1 cellular context compared by ENCODE assay signal in the genomic region with DNA sequence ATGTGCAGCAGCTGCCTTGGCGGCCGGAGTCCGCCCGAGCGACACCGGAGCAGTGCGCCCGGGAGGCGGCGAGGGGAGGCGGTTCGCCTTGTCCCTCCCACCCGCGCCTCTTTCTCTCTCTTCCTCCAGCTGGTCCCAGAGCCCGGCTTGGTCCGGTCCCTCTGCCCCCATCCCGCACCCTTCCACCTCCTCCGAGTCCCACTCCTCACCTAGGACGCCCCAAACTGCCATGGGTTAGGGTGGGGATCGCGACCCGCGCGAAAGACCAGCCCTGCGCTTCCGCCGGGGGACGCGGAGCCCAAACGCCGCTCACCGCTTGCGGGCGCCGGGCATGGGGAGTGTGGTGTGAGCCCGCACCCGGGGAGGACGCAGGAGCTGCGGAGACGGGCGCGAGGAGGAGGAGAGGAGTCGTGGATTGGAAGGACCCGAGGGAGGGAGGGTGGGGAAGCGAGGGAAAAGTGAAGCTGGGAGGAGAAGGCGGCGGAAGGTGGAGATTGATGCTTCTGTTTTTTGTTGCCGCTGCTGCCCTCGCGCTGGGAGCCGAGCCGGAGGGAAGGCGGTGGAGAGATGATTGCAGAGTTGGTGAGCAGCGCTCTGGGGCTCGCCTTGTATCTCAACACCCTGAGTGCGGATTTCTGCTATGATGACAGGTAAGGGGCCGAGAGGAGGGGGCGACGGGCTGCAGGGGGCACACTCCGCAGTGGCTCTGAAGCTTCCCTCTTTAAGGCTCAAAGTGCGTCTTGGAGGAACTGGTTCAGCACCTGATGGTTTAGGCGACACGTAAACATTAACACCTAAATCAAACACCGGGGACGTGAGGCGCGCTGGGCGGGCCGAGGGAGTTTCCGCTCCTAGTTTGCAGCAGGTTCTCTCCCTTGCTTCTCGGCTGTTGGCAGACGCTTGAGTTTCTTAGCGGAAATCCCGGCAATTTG.
A peak's percentile ranks its signal among the peaks of the same experiment; 100 is the strongest.
TF ChIP-seq lines count a peak whose summit lies in the region.

No MANE protein-coding gene starts in this region.

TF ChIP-seq in HEK293, 187 proteins besides CTCF, POLR2A, EP300 and RAD21 (continued from another document and continues in another):
- TF ChIP-seq, protein P1, sequence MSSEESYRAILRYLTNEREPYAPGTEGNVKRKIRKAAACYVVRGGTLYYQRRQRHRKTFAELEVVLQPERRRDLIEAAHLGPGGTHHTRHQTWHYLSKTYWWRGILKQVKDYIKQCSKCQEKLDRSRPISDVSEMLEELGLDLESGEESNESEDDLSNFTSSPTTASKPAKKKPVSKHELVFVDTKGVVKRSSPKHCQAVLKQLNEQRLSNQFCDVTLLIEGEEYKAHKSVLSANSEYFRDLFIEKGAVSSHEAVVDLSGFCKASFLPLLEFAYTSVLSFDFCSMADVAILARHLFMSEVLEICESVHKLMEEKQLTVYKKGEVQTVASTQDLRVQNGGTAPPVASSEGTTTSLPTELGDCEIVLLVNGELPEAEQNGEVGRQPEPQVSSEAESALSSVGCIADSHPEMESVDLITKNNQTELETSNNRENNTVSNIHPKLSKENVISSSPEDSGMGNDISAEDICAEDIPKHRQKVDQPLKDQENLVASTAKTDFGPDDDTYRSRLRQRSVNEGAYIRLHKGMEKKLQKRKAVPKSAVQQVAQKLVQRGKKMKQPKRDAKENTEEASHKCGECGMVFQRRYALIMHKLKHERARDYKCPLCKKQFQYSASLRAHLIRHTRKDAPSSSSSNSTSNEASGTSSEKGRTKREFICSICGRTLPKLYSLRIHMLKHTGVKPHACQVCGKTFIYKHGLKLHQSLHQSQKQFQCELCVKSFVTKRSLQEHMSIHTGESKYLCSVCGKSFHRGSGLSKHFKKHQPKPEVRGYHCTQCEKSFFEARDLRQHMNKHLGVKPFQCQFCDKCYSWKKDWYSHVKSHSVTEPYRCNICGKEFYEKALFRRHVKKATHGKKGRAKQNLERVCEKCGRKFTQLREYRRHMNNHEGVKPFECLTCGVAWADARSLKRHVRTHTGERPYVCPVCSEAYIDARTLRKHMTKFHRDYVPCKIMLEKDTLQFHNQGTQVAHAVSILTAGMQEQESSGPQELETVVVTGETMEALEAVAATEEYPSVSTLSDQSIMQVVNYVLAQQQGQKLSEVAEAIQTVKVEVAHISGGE (tag by site-specific recombination; conservative IDR thresholded peaks at IDR 0.05; ENCODE audit: low read depth) = peak; percentile 84
- no peak for TF ChIP-seq KLF1 (tag by site-specific recombination; IDR thresholded peaks at IDR 0.05)
- TF ChIP-seq ZNF600 (tag by site-specific recombination; IDR thresholded peaks at IDR 0.05) = peak; percentile 46
- no peak for TF ChIP-seq ZNF768 (tag by site-specific recombination; IDR thresholded peaks at IDR 0.05)
- TF ChIP-seq ZNF175 (tag by site-specific recombination; IDR thresholded peaks at IDR 0.05) = no peak
- TF ChIP-seq SCRT1 (tag by site-specific recombination; IDR thresholded peaks at IDR 0.05; ENCODE audit: borderline replicate concordance) = no peak
- no peak for TF ChIP-seq MEIS1 (CRISPR knock-in tag; IDR thresholded peaks at IDR 0.05; ENCODE audit: borderline replicate concordance)
- TF ChIP-seq KLF10 (tag by site-specific recombination; IDR thresholded peaks at IDR 0.05) = no peak
- TF ChIP-seq ZSCAN30 (tag by site-specific recombination; IDR thresholded peaks at IDR 0.05) = no peak
- TF ChIP-seq, protein P2, sequence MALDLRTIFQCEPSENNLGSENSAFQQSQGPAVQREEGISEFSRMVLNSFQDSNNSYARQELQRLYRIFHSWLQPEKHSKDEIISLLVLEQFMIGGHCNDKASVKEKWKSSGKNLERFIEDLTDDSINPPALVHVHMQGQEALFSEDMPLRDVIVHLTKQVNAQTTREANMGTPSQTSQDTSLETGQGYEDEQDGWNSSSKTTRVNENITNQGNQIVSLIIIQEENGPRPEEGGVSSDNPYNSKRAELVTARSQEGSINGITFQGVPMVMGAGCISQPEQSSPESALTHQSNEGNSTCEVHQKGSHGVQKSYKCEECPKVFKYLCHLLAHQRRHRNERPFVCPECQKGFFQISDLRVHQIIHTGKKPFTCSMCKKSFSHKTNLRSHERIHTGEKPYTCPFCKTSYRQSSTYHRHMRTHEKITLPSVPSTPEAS (tag by site-specific recombination; IDR thresholded peaks at IDR 0.05) = no peak
- peak; percentile 89 for TF ChIP-seq ZNF10 (tag by site-specific recombination; IDR thresholded peaks at IDR 0.05)
- TF ChIP-seq, protein P3, sequence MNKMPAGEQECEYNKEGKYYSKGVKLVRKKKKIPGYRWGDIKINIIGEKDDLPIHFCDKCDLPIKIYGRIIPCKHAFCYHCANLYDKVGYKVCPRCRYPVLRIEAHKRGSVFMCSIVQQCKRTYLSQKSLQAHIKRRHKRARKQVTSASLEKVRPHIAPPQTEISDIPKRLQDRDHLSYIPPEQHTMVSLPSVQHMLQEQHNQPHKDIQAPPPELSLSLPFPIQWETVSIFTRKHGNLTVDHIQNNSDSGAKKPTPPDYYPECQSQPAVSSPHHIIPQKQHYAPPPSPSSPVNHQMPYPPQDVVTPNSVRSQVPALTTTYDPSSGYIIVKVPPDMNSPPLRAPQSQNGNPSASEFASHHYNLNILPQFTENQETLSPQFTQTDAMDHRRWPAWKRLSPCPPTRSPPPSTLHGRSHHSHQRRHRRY (tag by site-specific recombination; IDR thresholded peaks at IDR 0.05) = no peak
- no peak for TF ChIP-seq ZNF394 (tag by site-specific recombination; IDR thresholded peaks at IDR 0.05; ENCODE audit: borderline replicate concordance)
- no peak for TF ChIP-seq ZNF48 (tag by site-specific recombination; IDR thresholded peaks at IDR 0.05)
- TF ChIP-seq ZFP41 (tag by site-specific recombination; IDR thresholded peaks at IDR 0.05; ENCODE audit: borderline replicate concordance) = no peak
- TF ChIP-seq, protein P4, sequence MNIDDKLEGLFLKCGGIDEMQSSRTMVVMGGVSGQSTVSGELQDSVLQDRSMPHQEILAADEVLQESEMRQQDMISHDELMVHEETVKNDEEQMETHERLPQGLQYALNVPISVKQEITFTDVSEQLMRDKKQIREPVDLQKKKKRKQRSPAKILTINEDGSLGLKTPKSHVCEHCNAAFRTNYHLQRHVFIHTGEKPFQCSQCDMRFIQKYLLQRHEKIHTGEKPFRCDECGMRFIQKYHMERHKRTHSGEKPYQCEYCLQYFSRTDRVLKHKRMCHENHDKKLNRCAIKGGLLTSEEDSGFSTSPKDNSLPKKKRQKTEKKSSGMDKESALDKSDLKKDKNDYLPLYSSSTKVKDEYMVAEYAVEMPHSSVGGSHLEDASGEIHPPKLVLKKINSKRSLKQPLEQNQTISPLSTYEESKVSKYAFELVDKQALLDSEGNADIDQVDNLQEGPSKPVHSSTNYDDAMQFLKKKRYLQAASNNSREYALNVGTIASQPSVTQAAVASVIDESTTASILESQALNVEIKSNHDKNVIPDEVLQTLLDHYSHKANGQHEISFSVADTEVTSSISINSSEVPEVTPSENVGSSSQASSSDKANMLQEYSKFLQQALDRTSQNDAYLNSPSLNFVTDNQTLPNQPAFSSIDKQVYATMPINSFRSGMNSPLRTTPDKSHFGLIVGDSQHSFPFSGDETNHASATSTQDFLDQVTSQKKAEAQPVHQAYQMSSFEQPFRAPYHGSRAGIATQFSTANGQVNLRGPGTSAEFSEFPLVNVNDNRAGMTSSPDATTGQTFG (tag by site-specific recombination; IDR thresholded peaks at IDR 0.05; ENCODE audit: borderline replicate concordance) = no peak
- no peak for TF ChIP-seq ZNF426 (tag by site-specific recombination; IDR thresholded peaks at IDR 0.05)
- no peak for TF ChIP-seq ZNF202 (tag by site-specific recombination; IDR thresholded peaks at IDR 0.05; ENCODE audit: borderline replicate concordance)
- TF ChIP-seq, protein P5, sequence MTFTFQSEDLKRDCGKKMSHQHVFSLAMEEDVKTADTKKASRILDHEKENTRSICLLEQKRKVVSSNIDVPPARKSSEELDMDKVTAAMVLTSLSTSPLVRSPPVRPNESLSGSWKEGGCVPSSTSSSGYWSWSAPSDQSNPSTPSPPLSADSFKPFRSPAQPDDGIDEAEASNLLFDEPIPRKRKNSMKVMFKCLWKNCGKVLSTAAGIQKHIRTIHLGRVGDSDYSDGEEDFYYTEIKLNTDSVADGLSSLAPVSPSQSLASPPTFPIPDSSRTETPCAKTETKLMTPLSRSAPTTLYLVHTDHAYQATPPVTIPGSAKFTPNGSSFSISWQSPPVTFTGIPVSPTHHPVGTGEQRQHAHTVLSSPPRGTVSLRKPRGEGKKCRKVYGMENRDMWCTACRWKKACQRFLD (tag by site-specific recombination; IDR thresholded peaks at IDR 0.05) = no peak
- TF ChIP-seq, protein P6, sequence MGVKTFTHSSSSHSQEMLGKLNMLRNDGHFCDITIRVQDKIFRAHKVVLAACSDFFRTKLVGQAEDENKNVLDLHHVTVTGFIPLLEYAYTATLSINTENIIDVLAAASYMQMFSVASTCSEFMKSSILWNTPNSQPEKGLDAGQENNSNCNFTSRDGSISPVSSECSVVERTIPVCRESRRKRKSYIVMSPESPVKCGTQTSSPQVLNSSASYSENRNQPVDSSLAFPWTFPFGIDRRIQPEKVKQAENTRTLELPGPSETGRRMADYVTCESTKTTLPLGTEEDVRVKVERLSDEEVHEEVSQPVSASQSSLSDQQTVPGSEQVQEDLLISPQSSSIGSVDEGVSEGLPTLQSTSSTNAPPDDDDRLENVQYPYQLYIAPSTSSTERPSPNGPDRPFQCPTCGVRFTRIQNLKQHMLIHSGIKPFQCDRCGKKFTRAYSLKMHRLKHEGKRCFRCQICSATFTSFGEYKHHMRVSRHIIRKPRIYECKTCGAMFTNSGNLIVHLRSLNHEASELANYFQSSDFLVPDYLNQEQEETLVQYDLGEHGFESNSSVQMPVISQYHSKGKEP (tag by site-specific recombination; IDR thresholded peaks at IDR 0.05) = no peak
- no peak for TF ChIP-seq ZNF112 (tag by site-specific recombination; IDR thresholded peaks at IDR 0.05)
- TF ChIP-seq ZNF16 (tag by site-specific recombination; IDR thresholded peaks at IDR 0.05; ENCODE audit: low read depth) = no peak
- TF ChIP-seq ZNF623 (tag by site-specific recombination; IDR thresholded peaks at IDR 0.05) = no peak
- TF ChIP-seq ZNF473 (tag by site-specific recombination; IDR thresholded peaks at IDR 0.05) = no peak
- TF ChIP-seq, protein P7, sequence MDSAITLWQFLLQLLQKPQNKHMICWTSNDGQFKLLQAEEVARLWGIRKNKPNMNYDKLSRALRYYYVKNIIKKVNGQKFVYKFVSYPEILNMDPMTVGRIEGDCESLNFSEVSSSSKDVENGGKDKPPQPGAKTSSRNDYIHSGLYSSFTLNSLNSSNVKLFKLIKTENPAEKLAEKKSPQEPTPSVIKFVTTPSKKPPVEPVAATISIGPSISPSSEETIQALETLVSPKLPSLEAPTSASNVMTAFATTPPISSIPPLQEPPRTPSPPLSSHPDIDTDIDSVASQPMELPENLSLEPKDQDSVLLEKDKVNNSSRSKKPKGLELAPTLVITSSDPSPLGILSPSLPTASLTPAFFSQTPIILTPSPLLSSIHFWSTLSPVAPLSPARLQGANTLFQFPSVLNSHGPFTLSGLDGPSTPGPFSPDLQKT (IDR thresholded peaks at IDR 0.05; ENCODE audit: borderline replicate concordance, low read depth, low read length) = no peak
- no peak for TF ChIP-seq ZNF677 (tag by site-specific recombination; IDR thresholded peaks at IDR 0.05)
- TF ChIP-seq ZNF521 (tag by site-specific recombination; IDR thresholded peaks at IDR 0.05) = no peak
- TF ChIP-seq ZBTB1 (tag by site-specific recombination; IDR thresholded peaks at IDR 0.05) = no peak
- no peak for TF ChIP-seq ZNF133 (tag by site-specific recombination; IDR thresholded peaks at IDR 0.05)
- no peak for TF ChIP-seq GFI1B (tag by site-specific recombination; IDR thresholded peaks at IDR 0.05)
- no peak for TF ChIP-seq RBAK (tag by site-specific recombination; IDR thresholded peaks at IDR 0.05)
- TF ChIP-seq ZNF23 (tag by site-specific recombination; IDR thresholded peaks at IDR 0.05; ENCODE audit: borderline replicate concordance) = no peak
- peak; percentile 76 for TF ChIP-seq SP2 (tag by site-specific recombination; IDR thresholded peaks at IDR 0.05)
- TF ChIP-seq, protein P8, sequence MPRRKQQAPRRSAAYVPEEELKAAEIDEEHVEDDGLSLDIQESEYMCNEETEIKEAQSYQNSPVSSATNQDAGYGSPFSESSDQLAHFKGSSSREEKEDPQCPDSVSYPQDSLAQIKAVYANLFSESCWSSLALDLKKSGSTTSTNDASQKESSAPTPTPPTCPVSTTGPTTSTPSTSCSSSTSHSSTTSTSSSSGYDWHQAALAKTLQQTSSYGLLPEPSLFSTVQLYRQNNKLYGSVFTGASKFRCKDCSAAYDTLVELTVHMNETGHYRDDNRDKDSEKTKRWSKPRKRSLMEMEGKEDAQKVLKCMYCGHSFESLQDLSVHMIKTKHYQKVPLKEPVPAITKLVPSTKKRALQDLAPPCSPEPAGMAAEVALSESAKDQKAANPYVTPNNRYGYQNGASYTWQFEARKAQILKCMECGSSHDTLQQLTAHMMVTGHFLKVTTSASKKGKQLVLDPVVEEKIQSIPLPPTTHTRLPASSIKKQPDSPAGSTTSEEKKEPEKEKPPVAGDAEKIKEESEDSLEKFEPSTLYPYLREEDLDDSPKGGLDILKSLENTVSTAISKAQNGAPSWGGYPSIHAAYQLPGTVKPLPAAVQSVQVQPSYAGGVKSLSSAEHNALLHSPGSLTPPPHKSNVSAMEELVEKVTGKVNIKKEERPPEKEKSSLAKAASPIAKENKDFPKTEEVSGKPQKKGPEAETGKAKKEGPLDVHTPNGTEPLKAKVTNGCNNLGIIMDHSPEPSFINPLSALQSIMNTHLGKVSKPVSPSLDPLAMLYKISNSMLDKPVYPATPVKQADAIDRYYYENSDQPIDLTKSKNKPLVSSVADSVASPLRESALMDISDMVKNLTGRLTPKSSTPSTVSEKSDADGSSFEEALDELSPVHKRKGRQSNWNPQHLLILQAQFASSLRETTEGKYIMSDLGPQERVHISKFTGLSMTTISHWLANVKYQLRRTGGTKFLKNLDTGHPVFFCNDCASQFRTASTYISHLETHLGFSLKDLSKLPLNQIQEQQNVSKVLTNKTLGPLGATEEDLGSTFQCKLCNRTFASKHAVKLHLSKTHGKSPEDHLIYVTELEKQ (tag by site-specific recombination; IDR thresholded peaks at IDR 0.05; ENCODE audit: borderline replicate concordance) = no peak
- TF ChIP-seq ZNF24 (tag by site-specific recombination; IDR thresholded peaks at IDR 0.05) = no peak
- TF ChIP-seq, protein P9, sequence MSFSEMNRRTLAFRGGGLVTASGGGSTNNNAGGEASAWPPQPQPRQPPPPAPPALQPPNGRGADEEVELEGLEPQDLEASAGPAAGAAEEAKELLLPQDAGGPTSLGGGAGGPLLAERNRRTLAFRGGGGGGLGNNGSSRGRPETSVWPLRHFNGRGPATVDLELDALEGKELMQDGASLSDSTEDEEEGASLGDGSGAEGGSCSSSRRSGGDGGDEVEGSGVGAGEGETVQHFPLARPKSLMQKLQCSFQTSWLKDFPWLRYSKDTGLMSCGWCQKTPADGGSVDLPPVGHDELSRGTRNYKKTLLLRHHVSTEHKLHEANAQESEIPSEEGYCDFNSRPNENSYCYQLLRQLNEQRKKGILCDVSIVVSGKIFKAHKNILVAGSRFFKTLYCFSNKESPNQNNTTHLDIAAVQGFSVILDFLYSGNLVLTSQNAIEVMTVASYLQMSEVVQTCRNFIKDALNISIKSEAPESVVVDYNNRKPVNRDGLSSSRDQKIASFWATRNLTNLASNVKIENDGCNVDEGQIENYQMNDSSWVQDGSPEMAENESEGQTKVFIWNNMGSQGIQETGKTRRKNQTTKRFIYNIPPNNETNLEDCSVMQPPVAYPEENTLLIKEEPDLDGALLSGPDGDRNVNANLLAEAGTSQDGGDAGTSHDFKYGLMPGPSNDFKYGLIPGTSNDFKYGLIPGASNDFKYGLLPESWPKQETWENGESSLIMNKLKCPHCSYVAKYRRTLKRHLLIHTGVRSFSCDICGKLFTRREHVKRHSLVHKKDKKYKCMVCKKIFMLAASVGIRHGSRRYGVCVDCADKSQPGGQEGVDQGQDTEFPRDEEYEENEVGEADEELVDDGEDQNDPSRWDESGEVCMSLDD (tag by site-specific recombination; IDR thresholded peaks at IDR 0.05) = 0 out of 2 replicates have a peak, but pooled peaks have one; percentile 23
- no peak for TF ChIP-seq ZNF302 (tag by site-specific recombination; IDR thresholded peaks at IDR 0.05; ENCODE audit: low read depth)
